ENCODE assay signal across 9 cellular contexts in the genomic region with DNA sequence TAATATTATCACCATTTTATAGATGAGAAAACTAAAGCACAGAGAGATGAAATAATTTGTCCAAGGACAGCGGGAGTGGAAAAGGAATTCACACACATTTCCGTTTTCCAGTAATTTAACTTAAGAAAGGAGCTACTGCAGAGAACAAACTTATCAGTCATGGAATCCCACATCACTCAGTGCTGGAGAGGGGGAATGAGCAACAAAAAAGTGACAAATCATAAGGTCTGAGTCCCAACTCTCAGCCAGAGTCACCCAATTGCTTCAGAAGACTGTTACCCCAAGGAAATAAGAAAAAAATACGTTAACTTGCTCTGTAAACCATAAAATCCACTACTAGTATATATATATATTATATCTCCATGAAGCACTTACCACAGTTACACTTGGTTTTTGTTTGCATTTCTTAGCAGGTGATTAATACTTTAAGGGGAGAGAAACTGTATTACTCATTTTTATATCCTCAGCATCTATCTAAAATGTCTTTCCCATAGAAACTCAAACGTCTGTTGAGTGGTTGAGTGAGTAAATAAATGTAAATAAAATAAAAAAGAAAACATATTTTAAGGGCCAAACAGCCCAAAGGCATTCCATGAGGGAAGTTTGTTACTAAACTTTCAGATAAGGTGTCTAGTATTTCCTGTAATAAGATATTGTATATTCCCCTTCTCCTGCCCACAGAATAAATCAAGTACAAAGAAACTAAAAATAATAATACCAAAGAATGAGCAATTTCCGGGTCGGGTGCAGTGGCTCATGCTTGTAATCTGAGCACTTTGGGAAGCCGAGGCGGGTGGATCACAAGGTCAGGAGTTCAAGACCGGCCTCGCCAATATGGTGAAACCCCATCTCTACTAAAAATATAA.
A peak's percentile ranks its signal among the peaks of the same experiment; 100 is the strongest.
DNase-seq lines count a peak whose midpoint lies in the region; TF ChIP-seq lines count a peak whose summit lies in the region.
"Had no signal": no experiment of that assay in that cellular context is flagged by ENCODE, and none has a peak within 500 bp of the region (broad histone marks: within the 10 kb centered on the region; RNA-seq: fewer than 3 reads in every experiment).

No MANE protein-coding gene starts in this region.

- peaks cover 86% of the 10 kb centered on the region for H3K36me3 Mint-ChIP-seq in dendritic cell treated with granulocyte-macrophage colony-stimulating factor and Interleukin-4, amounts not matched to agents 40 ng/mL and 50 ng/mL, for 4 days (ENCODE audit: low read depth)
- peaks cover 3% of the 10 kb centered on the region for H3K36me3 Mint-ChIP-seq in glutamatergic neuron (ENCODE audit: unreplicated experiment)

- H3K4me3 Mint-ChIP-seq in dendritic cell treated with granulocyte-macrophage colony-stimulating factor and Interleukin-4, amounts not matched to agents 40 ng/mL and 50 ng/mL, for 4 days: peak overlapping the region; percentile 60
- H3K4me3 Mint-ChIP-seq in glutamatergic neuron (ENCODE audit: unreplicated experiment): no peak overlapping the region

- H3K9me3 Mint-ChIP-seq in dendritic cell treated with granulocyte-macrophage colony-stimulating factor and Interleukin-4, amounts not matched to agents 40 ng/mL and 50 ng/mL, for 4 days: no peaks in the 10 kb centered on the region
- peaks cover 21% of the 10 kb centered on the region for H3K9me3 Mint-ChIP-seq in glutamatergic neuron (ENCODE audit: unreplicated experiment)

- H3K4me1 Mint-ChIP-seq in dendritic cell treated with granulocyte-macrophage colony-stimulating factor and Interleukin-4, amounts not matched to agents 40 ng/mL and 50 ng/mL, for 4 days (ENCODE audit: low read depth): peaks cover 76% of the 10 kb centered on the region
- H3K4me1 Mint-ChIP-seq in glutamatergic neuron (ENCODE audit: low read depth, unreplicated experiment): peaks cover 54% of the 10 kb centered on the region

- no peak overlapping the region for H3K4me3 ChIP-seq in coronary artery

- DNase-seq in H4 (ENCODE audit: low spot score): peak; percentile 90
- peak; percentile 14 for DNase-seq in T-helper 9 cell
- DNase-seq in stimulated activated CD4-positive, alpha-beta T cell treated with anti-CD3 and anti-CD28 coated beads, Interleukin-15, amount 100 ng/mL, for 24 hours: peak; percentile 59
- no peak for DNase-seq in coronary artery (ENCODE audit: low spot score)
- DNase-seq in glutamatergic neuron: no peak
- DNase-seq in epidermal melanocyte (ENCODE audit: insufficient read length, low spot score): no peak
- DNase-seq in NOMO-1 (lab: John Stamatoyannopoulos, UW; ENCODE audit: unreplicated experiment in 2 of 2): no peak
- DNase-seq: H7 had no signal

- no peaks in the 10 kb centered on the region for H3K27me3 Mint-ChIP-seq in dendritic cell treated with granulocyte-macrophage colony-stimulating factor and Interleukin-4, amounts not matched to agents 40 ng/mL and 50 ng/mL, for 4 days
- H3K27me3 Mint-ChIP-seq in glutamatergic neuron (ENCODE audit: unreplicated experiment): peaks cover 6% of the 10 kb centered on the region

- peak overlapping the region; percentile 76 for H3K27ac Mint-ChIP-seq in dendritic cell treated with granulocyte-macrophage colony-stimulating factor and Interleukin-4, amounts not matched to agents 40 ng/mL and 50 ng/mL, for 4 days
- H3K27ac Mint-ChIP-seq in glutamatergic neuron (ENCODE audit: unreplicated experiment): no peak overlapping the region

- TF ChIP-seq CTCF in coronary artery (IDR thresholded peaks at IDR 0.05) (no peak), glutamatergic neuron (IDR thresholded peaks at IDR 0.05; ENCODE audit: partially characterized antibody, unreplicated experiment) (no peak)

- intact Hi-C loops in dendritic cell treated with granulocyte-macrophage colony-stimulating factor and Interleukin-4, amounts not matched to agents 40 ng/mL and 50 ng/mL, for 4 days (cut with micrococcal nuclease): no loop called here

- no peak overlapping the region for H3K27ac ChIP-seq in coronary artery

Comparison
In these comparisons a context has a peak if more than half of its experiments do, and no peak if none do; other contexts are left out.
1. DNase-seq: peak in H4 (single experiment), T-helper 9 cell (single experiment) and stimulated activated CD4-positive, alpha-beta T cell treated with anti-CD3 and anti-CD28 coated beads, Interleukin-15, amount 100 ng/mL, for 24 hours (single experiment); none in coronary artery (single experiment), glutamatergic neuron (single experiment), epidermal melanocyte (single experiment) and NOMO-1 (0 of 2).